Comparison of ENCODE assay signal across 11 cellular contexts in the genomic region with DNA sequence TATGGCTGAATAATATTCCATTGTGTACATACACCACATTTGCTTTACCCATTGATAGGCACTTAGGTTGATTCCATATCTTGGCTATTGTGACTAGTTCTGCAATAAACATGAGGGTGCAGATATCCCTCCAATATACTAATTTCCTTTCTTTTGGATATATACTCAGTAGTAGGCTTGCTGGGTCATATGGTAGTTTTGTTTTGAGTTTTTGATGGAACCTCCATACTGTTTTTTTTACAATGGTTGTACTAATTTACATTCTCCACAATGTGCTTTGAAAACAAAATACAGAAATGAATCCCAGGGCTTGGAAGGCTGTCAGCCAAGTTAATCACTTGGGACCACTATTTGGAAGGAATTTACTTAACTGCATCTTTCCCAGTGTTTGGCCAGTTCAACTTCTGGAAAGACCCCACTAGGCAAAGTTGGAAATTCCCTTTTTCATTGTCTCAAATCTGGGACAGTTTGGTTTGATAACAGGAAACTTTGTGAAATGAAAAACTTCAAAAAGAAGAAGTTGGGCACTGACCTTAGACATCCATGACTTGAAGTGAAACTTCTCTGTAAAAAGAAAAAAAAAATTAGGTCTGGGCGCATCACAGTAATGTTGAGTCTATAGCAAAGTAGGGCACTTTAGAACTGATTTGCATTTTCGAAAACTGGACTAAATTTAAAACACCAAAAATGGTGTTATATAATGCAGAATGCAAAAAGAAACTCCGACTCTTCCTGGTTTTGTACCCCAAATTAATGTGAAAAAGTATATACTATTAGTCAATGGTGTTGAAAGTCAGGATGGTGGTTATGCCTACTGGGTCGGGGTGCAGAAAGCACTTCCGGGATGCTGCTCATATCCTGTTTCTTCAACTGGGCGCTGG. TPM values are rescaled to one million over a fixed set of nuclear protein-coding genes. Genes with fewer than 3 reads are reported as not detected.
DNase-seq lines count a peak whose midpoint lies in the region; ATAC-seq and TF ChIP-seq lines count a peak whose summit lies in the region.
"Had no signal": no experiment of that assay in that cellular context is flagged by ENCODE, and none has a peak within 500 bp of the region (broad histone marks: within the 10 kb centered on the region; RNA-seq: fewer than 3 reads in every experiment).

No MANE protein-coding gene starts in this region.

- H3K9me3 ChIP-seq in OCI-LY3 (ENCODE audit: insufficient read depth, low read length) = no peaks in the 10 kb centered on the region
- H3K9me3 ChIP-seq in skeletal muscle tissue (ENCODE audit: control insufficient read depth in 3 of 3, low read length in 3 of 3) = no peaks in the 10 kb centered on the region

- peak overlapping the region; percentile 76 for H3K4me2 ChIP-seq in OCI-LY3 (ENCODE audit: low read length)

- H3K27ac ChIP-seq in OCI-LY3 (ENCODE audit: low read length) (peak overlapping the region; percentile 94), skeletal muscle tissue (ENCODE audit: low read depth, low read length) (peak overlapping the region; percentile 62)
- H3K27ac ChIP-seq: 22Rv1, epithelial cell of prostate had no signal

- peaks cover 69% of the 10 kb centered on the region for H3K36me3 ChIP-seq in OCI-LY3 (replicated peaks; ENCODE audit: low read depth, low read length)
- peaks cover 0 to 3% (median 0%) of the 10 kb centered on the region in 3 donors for H3K36me3 ChIP-seq in skeletal muscle tissue (ENCODE audit: control insufficient read depth in 3 of 3, insufficient read depth in 3 of 3, low read length in 3 of 3)

- peaks cover 76% of the 10 kb centered on the region for H3K79me2 ChIP-seq in OCI-LY3 (ENCODE audit: low read length)

- H3K4me3 ChIP-seq in OCI-LY3 (ENCODE audit: low read length) (peak overlapping the region; percentile 67), skeletal muscle tissue (ENCODE audit: low read length in 3 of 3) (no peak overlapping the region)

- peaks cover 70% of the 10 kb centered on the region for H3K4me1 ChIP-seq in OCI-LY3 (ENCODE audit: low read length)
- peaks cover 14 to 23% (median 18%) of the 10 kb centered on the region in 3 donors for H3K4me1 ChIP-seq in skeletal muscle tissue (ENCODE audit: control insufficient read depth in 3 of 3, insufficient read depth in 3 of 3, low read length in 3 of 3)

- H3K27me3 ChIP-seq in OCI-LY3 (ENCODE audit: low read depth, low read length) (no peaks in the 10 kb centered on the region), skeletal muscle tissue (ENCODE audit: control insufficient read depth in 3 of 3, insufficient read depth in 3 of 3, low read length in 3 of 3) (peaks cover 0 to 2% (median 2%) of the 10 kb centered on the region in 3 donors)

- no peaks in the 10 kb centered on the region for H4K20me1 ChIP-seq in OCI-LY3 (ENCODE audit: insufficient read depth, low read length)

- no peak overlapping the region for H2AFZ ChIP-seq in OCI-LY3 (ENCODE audit: low read depth, low read length)

- DNase-seq in SIG-M5 treated with dmso at 0.1 percent for 504 hours (lab: John Stamatoyannopoulos, UW; ENCODE audit: unreplicated experiment) (peak; percentile 77), SIG-M5 (lab: John Stamatoyannopoulos, UW) (no peak), hypothalamus (lab: John Stamatoyannopoulos, UW) (no peak), mucosa of gallbladder (ENCODE audit: low spot score) (no peak), NCI-H1092 treated with DMSO at 0.1 percent for 48 hours (lab: John Stamatoyannopoulos, UW) (no peak)

- ATAC-seq in HG02642 (IDR thresholded peaks at IDR 0.05; ENCODE audit: poor library complexity, unreplicated experiment) = peak; percentile 57
- ATAC-seq: Panc1 had no signal

- TF ChIP-seq CTCF in OCI-LY3 (IDR thresholded peaks at IDR 0.05; ENCODE audit: low read depth, low read length) = no peak

- H3K9ac ChIP-seq in OCI-LY3 (ENCODE audit: low read length) = peak overlapping the region; percentile 83
- H3K9ac ChIP-seq in skeletal muscle tissue (ENCODE audit: low read depth in 1 of 3, low read length in 3 of 3) = no peak overlapping the region

RNA-seq across cellular contexts. Expression of a gene that starts 6.0 kb away (rescaled TPM):
- total RNA-seq in skeletal muscle tissue = 34.4 TPM
- 465 TPM for total RNA-seq in mucosa of gallbladder

Comparison
In these comparisons a context has a peak if more than half of its experiments do, and no peak if none do; other contexts are left out.
1. RNA of a gene that starts 6.0 kb away (total RNA-seq): 465 TPM in mucosa of gallbladder (single experiment); 34.4 TPM in skeletal muscle tissue (single experiment); every median in the first group is over 10 times any median in the second.